Comparison of ENCODE assay signal across 34 cellular contexts in genomic region chr4:8729408-8730149, GRCh38.
A peak's percentile ranks its signal among the peaks of the same experiment; 100 is the strongest.
DNase-seq lines count a peak whose midpoint lies in the region; ATAC-seq, FAIRE-seq and TF ChIP-seq lines count a peak whose summit lies in the region.
"Had no signal": no experiment of that assay in that cellular context is flagged by ENCODE, and none has a peak within 500 bp of the region (broad histone marks: within the 10 kb centered on the region; RNA-seq: fewer than 3 reads in every experiment).

No MANE protein-coding gene starts in this region.

- TF ChIP-seq EP300 in HepG2 (IDR thresholded peaks at IDR 0.05; ENCODE audit: low read depth in 2 of 2, low read length in 2 of 2) = no peak
- TF ChIP-seq EP300 in HepG2 (CRISPR knock-in tag; IDR thresholded peaks at IDR 0.05; ENCODE audit: borderline replicate concordance) = no peak

- CTCF ChIA-PET in HepG2 (lab: Yijun Ruan, JAX; ENCODE audit: low intra/inter-chr PET ratio, low total read pairs) = no interaction called here

- H3K4me3 Mint-ChIP-seq in natural killer cell = no peak overlapping the region
- H3K4me3 Mint-ChIP-seq: activated CD4-positive, alpha-beta T cell treated with anti-CD3 and anti-CD28 coated beads, Interleukin-2, amount 10 ng/mL, durations not matched to agents 24 days and 14 days; activated naive CD4-positive, alpha-beta T cell treated with anti-CD3 and anti-CD28 coated beads for 36 hours; activated T-cell treated with anti-CD3 and anti-CD28 coated beads, Interleukin-2, amount 50 U/mL, for 72 hours; CD8-positive, alpha-beta memory T cell; IgD-negative memory B cell; memory B cell had no signal

- no TSS peak for BruUV-seq in HepG2 (replicated peaks; lab: Mats Ljungman, UMichigan)

- no peak for TF ChIP-seq CTCF in right lobe of liver (IDR thresholded peaks at IDR 0.05)
- TF ChIP-seq CTCF in HepG2 (CRISPR knock-in tag; IDR thresholded peaks at IDR 0.05) = no peak
- no peak for TF ChIP-seq CTCF in coronary artery (IDR thresholded peaks at IDR 0.05)
- TF ChIP-seq CTCF in natural killer cell (IDR thresholded peaks at IDR 0.05) = no peak
- TF ChIP-seq CTCF in upper lobe of right lung (IDR thresholded peaks at IDR 0.05) = no peak

- intact Hi-C loops in right lobe of liver (cut with DNase I) (no loop called here), HepG2 (cut with micrococcal nuclease; ENCODE audit: unreplicated experiment) (no loop called here), natural killer cell (cut with micrococcal nuclease) (no loop called here), upper lobe of right lung (cut with DNase I) (no loop called here)

- no peak overlapping the region for H3K27ac ChIP-seq in right lobe of liver
- H3K27ac ChIP-seq in HepG2 (ENCODE audit: extremely low read length, insufficient read depth, low read length) = no peak overlapping the region
- no peak overlapping the region for H3K27ac ChIP-seq in coronary artery
- H3K27ac ChIP-seq in upper lobe of right lung = no peak overlapping the region
- H3K27ac ChIP-seq: adrenal gland, body of pancreas, heart right ventricle, parathyroid adenoma, tibial artery, VCaP had no signal

- H3K27ac Mint-ChIP-seq in natural killer cell = no peak overlapping the region
- H3K27ac Mint-ChIP-seq: activated CD4-positive, alpha-beta T cell treated with anti-CD3 and anti-CD28 coated beads, Interleukin-2, amount 10 ng/mL, durations not matched to agents 24 days and 14 days; activated naive CD4-positive, alpha-beta T cell treated with anti-CD3 and anti-CD28 coated beads for 36 hours; activated T-cell treated with anti-CD3 and anti-CD28 coated beads, Interleukin-2, amount 50 U/mL, for 72 hours; CD8-positive, alpha-beta memory T cell; memory B cell had no signal

- H3K4me3 ChIP-seq in right lobe of liver (no peak overlapping the region), HepG2 (replicated peaks in 1 of 3; ENCODE audit: insufficient read depth in 1 of 3, low read depth in 2 of 3, low read length in 3 of 3) (no peak overlapping the region), coronary artery (no peak overlapping the region), upper lobe of right lung (no peak overlapping the region)
- H3K4me3 ChIP-seq: adrenal gland, body of pancreas, heart right ventricle, tibial artery had no signal

- H2AFZ ChIP-seq in HepG2 (ENCODE audit: low read length) = no peak overlapping the region
- H2AFZ ChIP-seq: parathyroid adenoma had no signal

- 77% methylated on average over 8 of the region's 18 CpGs for WGBS in right lobe of liver (ENCODE audit: insufficient coverage, low coverage, low lambda C conversion rate, missing lambda C conversion rate)
- 34% methylated on average over 12 of the region's 18 CpGs for WGBS in HepG2 (ENCODE audit: low lambda C conversion rate)

- ATAC-seq in right lobe of liver (no peak), HepG2 (no peak), natural killer cell (no peak), upper lobe of right lung (no peak), GM21367 (IDR thresholded peaks at IDR 0.05; ENCODE audit: unreplicated experiment) (no peak), HG03442 (IDR thresholded peaks at IDR 0.05; ENCODE audit: unreplicated experiment) (no peak)
- ATAC-seq: activated T-cell treated with anti-CD3 and anti-CD28 coated beads, Interleukin-2, amount 50 U/mL, for 72 hours; body of pancreas; heart right ventricle had no signal

- H3K27me3 ChIP-seq in right lobe of liver (no peaks in the 10 kb centered on the region), HepG2 (ENCODE audit: control insufficient read depth in 1 of 2, insufficient read depth in 2 of 2, low read length in 2 of 2) (peaks cover 6 to 44% of the 10 kb centered on the region in 2 experiments), upper lobe of right lung (peaks cover 10% of the 10 kb centered on the region)
- H3K27me3 ChIP-seq: adrenal gland, BE2C had no signal

- in situ Hi-C loops in HepG2 (cut with HindIII; ENCODE audit: extremely low pct_ligation_motif_present, low pct_unique_long_range_greater_than_20kb) = no loop called here

- POLR2A ChIA-PET in HepG2 (lab: Yijun Ruan, JAX) = no interaction called here

- peaks cover 0 to 10% of the 10 kb centered on the region in 2 donors for H3K4me1 Mint-ChIP-seq in natural killer cell
- H3K4me1 Mint-ChIP-seq: activated CD4-positive, alpha-beta T cell treated with anti-CD3 and anti-CD28 coated beads, Interleukin-2, amount 10 ng/mL, durations not matched to agents 24 days and 14 days; CD8-positive, alpha-beta memory T cell; IgD-negative memory B cell; memory B cell had no signal

- no peaks in the 10 kb centered on the region for H3K4me1 ChIP-seq in right lobe of liver
- no peaks in the 10 kb centered on the region for H3K4me1 ChIP-seq in HepG2 (ENCODE audit: insufficient read depth, low read length)
- no peaks in the 10 kb centered on the region for H3K4me1 ChIP-seq in upper lobe of right lung
- H3K4me1 ChIP-seq: adrenal gland, BE2C, heart right ventricle, parathyroid adenoma, tibial artery had no signal

- no peak overlapping the region for H3K9ac ChIP-seq in HepG2 (ENCODE audit: insufficient read depth, low read depth, low read length)
- H3K9ac ChIP-seq: parathyroid adenoma had no signal

- FAIRE-seq in HepG2 (lab: Jason Lieb, UNC) = no peak
- FAIRE-seq: endometrium, GM18507, GM19239, RCC 7860 had no signal

- DNase-seq in right lobe of liver = peak in 2 of 3 donors; percentile 8 to 23
- DNase-seq in HepG2 (ENCODE audit: low spot score) = no peak
- peak; percentile 57 for DNase-seq in coronary artery (ENCODE audit: low spot score)
- DNase-seq in natural killer cell = peak; percentile 4
- peak; percentile 49 for DNase-seq in upper lobe of right lung
- DNase-seq in HuH-7 (ENCODE audit: low spot score) = no peak
- DNase-seq: activated CD4-positive, alpha-beta T cell treated with anti-CD3 and anti-CD28 coated beads, Interleukin-2, amount 10 ng/mL, durations not matched to agents 24 days and 14 days; activated naive CD4-positive, alpha-beta T cell treated with anti-CD3 and anti-CD28 coated beads for 36 hours; activated T-cell treated with anti-CD3 and anti-CD28 coated beads, Interleukin-2, amount 50 U/mL, for 72 hours; BE2C; CD8-positive, alpha-beta memory T cell; DMS 273 treated with DMSO at 0.1 percent for 48 hours; EL; foreskin melanocyte; HCEC 1CT; heart right ventricle; NCI-H2107; NCI-H345; SIG-M5; stimulated activated CD4-positive, alpha-beta T cell treated with anti-CD3 and anti-CD28 coated beads, Interleukin-2, amount 100 ng/mL, for 48 hours; T1000 had no signal

- H3K79me2 ChIP-seq in HepG2 (ENCODE audit: insufficient read depth, low read length) = no peaks in the 10 kb centered on the region
- H3K79me2 ChIP-seq: parathyroid adenoma had no signal

- no peaks in the 10 kb centered on the region for H4K20me1 ChIP-seq in HepG2 (ENCODE audit: insufficient read depth, low read length)

- TF ChIP-seq RAD21 in HepG2 (CRISPR knock-in tag; IDR thresholded peaks at IDR 0.05) = no peak

- no peak for TF ChIP-seq POLR2A in right lobe of liver (IDR thresholded peaks at IDR 0.05)
- no peak for TF ChIP-seq POLR2A in HepG2 (IDR thresholded peaks at IDR 0.05; ENCODE audit: insufficient read depth in 1 of 2, low read depth in 2 of 2, low read length in 2 of 2)

- H3K36me3 Mint-ChIP-seq in natural killer cell = no peaks in the 10 kb centered on the region
- H3K36me3 Mint-ChIP-seq: CD8-positive, alpha-beta memory T cell; IgD-negative memory B cell; memory B cell had no signal

- H3K9me3 Mint-ChIP-seq in natural killer cell = peaks cover 0 to 5% of the 10 kb centered on the region in 2 donors
- H3K9me3 Mint-ChIP-seq: activated CD4-positive, alpha-beta T cell treated with anti-CD3 and anti-CD28 coated beads, Interleukin-2, amount 10 ng/mL, durations not matched to agents 24 days and 14 days; activated T-cell treated with anti-CD3 and anti-CD28 coated beads, Interleukin-2, amount 50 U/mL, for 72 hours had no signal

- no peak overlapping the region for H3K4me2 ChIP-seq in HepG2 (ENCODE audit: low read depth, low read length)

- H3K36me3 ChIP-seq in right lobe of liver (no peaks in the 10 kb centered on the region), HepG2 (replicated peaks in 1 of 2; ENCODE audit: control insufficient read depth in 1 of 2, insufficient read depth in 2 of 2, low read length in 2 of 2) (no peaks in the 10 kb centered on the region), upper lobe of right lung (no peaks in the 10 kb centered on the region)
- H3K36me3 ChIP-seq: adrenal gland, BE2C, heart right ventricle, tibial artery had no signal

- H3K27me3 Mint-ChIP-seq in natural killer cell (ENCODE audit: low read depth in 2 of 2) = no peaks in the 10 kb centered on the region
- H3K27me3 Mint-ChIP-seq: activated CD4-positive, alpha-beta T cell treated with anti-CD3 and anti-CD28 coated beads, Interleukin-2, amount 10 ng/mL, durations not matched to agents 24 days and 14 days had no signal

- H3K9me3 ChIP-seq in right lobe of liver = no peaks in the 10 kb centered on the region
- no peaks in the 10 kb centered on the region for H3K9me3 ChIP-seq in HepG2 (ENCODE audit: low read length)
- no peaks in the 10 kb centered on the region for H3K9me3 ChIP-seq in upper lobe of right lung
- H3K9me3 ChIP-seq: adrenal gland, BE2C, body of pancreas had no signal

TF ChIP-seq in HepG2, 621 proteins besides CTCF, POLR2A, EP300 and RAD21:
- TF ChIP-seq ZNF414 (CRISPR knock-in tag; IDR thresholded peaks at IDR 0.05) = no peak
- no peak for TF ChIP-seq U2AF2 (IDR thresholded peaks at IDR 0.05; ENCODE audit: low read depth, low read length)
- no peak for TF ChIP-seq ZNF557 (CRISPR knock-in tag; IDR thresholded peaks at IDR 0.05)
- TF ChIP-seq ZNF207 (IDR thresholded peaks at IDR 0.05; ENCODE audit: borderline replicate concordance) = no peak
- no peak for TF ChIP-seq ZFP36L1 (CRISPR knock-in tag; IDR thresholded peaks at IDR 0.05)
- no peak for TF ChIP-seq ARHGAP35 (CRISPR knock-in tag; IDR thresholded peaks at IDR 0.05; ENCODE audit: borderline replicate concordance)
- no peak for TF ChIP-seq RFX3 (CRISPR knock-in tag; IDR thresholded peaks at IDR 0.05)
- TF ChIP-seq AHR (CRISPR knock-in tag; IDR thresholded peaks at IDR 0.05) = no peak
- TF ChIP-seq GATAD1 (CRISPR knock-in tag; IDR thresholded peaks at IDR 0.05) = no peak

Comparison
In these comparisons a context has a peak if more than half of its experiments do, and no peak if none do; other contexts are left out.
1. DNase-seq: peak in right lobe of liver (2 of 3), coronary artery (single experiment), natural killer cell (single experiment) and upper lobe of right lung (single experiment); none in HepG2 (single experiment) and HuH-7 (single experiment).